In genomic region chr12:102344691-102345090, GRCh38 we compare ENCODE assay signal across 11 cellular contexts.
"Had no signal": no experiment of that assay in that cellular context is flagged by ENCODE, and none has a peak within 500 bp of the region (broad histone marks: within the 10 kb centered on the region; RNA-seq: fewer than 3 reads in every experiment).

No MANE protein-coding gene starts in this region.

- H3K9me3 Mint-ChIP-seq: GM23338, HFFc6 had no signal

- DNase-seq: GM23248, GOT3, H7, H9, HCEC 1CT, HFFc6 had no signal

- H3K4me1 Mint-ChIP-seq: GM23338 had no signal

- ATAC-seq: GM23338, HCT116 had no signal

- H3K4me3 Mint-ChIP-seq: GM23338, H9, HFFc6 had no signal

- H3K27ac ChIP-seq: GM23248 had no signal

- H3K36me3 ChIP-seq: HAP-1 had no signal

- FAIRE-seq: H1, H54 had no signal

- H3K4me3 ChIP-seq: GM23248, GM23338, HAP-1 had no signal

- H3K4me1 ChIP-seq: HAP-1 had no signal

- H3K27ac Mint-ChIP-seq: GM23338, H9, HFFc6 had no signal
